Comparison of ENCODE assay signal across 24 cellular contexts in the genomic region with DNA sequence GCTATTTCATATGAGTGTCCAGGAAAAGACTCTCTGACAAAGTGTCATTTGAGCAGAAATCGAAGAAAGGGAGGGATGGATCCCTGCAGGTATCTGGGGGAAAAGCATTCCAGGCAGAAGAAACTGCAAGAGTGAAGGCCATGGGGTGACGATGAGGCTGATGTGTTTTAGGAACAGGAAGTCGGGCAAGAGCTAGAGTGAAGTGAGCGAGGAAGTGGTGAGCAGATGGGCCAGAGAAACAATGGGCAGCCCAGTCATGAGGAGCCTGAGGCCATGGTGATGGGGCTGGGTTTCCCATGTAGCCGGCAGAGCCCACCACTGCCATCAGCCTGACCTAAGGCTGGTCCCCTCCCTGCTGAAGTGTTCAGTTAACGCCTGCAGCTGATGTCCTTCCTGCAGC.
"Had no signal": no experiment of that assay in that cellular context is flagged by ENCODE, and none has a peak within 500 bp of the region (broad histone marks: within the 10 kb centered on the region; RNA-seq: fewer than 3 reads in every experiment).

No MANE protein-coding gene starts in this region.

- H3K4me3 ChIP-seq: dorsolateral prefrontal cortex, hepatocyte, left ventricle myocardium inferior, lower lobe of right lung, right atrium auricular region, sigmoid colon, skin epidermis, thoracic aorta, transverse colon had no signal

- DNase-seq: cortex of kidney; dorsolateral prefrontal cortex; effector CD8-positive, alpha-beta T cell; foreskin melanocyte; head of caudate nucleus; kidney; left cardiac atrium; left ventricle myocardium inferior; lower lobe of right lung; mesenchymal stem cell; midbrain; sigmoid colon; stimulated activated CD4-positive, alpha-beta T cell treated with anti-CD3 and anti-CD28 coated beads, Interleukin-2, amount 100 ng/mL, for 24 hours; stimulated activated CD4-positive, alpha-beta T cell treated with anti-CD3 and anti-CD28 coated beads, Interleukin-4, amount 100 ng/mL, for 4 hours; stimulated activated naive B cell treated with anti-CD40 and anti-IgM and Interleukin-4, amounts not matched to agents 10 μg/mL and 1 μg/mL and 100 μg/mL, for 72 hours; stimulated activated naive CD8-positive, alpha-beta T cell treated with anti-CD3 and anti-CD28 coated beads, Interleukin-15, amount 100 ng/mL, for 72 hours; substantia nigra; transverse colon had no signal

- FAIRE-seq: kidney had no signal

- H3K36me3 Mint-ChIP-seq: natural killer cell treated with Interleukin-12 subunit alpha and Interleukin-12 subunit beta and Interleukin-15 and Interleukin-18, amount 100 ng/mL, for 72 hours; stimulated activated naive B cell treated with anti-CD40 and anti-IgM and Interleukin-4, amounts not matched to agents 10 μg/mL and 1 μg/mL and 100 μg/mL, for 72 hours had no signal

- H3K9me3 ChIP-seq: left ventricle myocardium inferior, neutrophil, right atrium auricular region, sigmoid colon, thoracic aorta, transverse colon had no signal

- H3K27ac Mint-ChIP-seq: natural killer cell treated with Interleukin-12 subunit alpha and Interleukin-12 subunit beta and Interleukin-15 and Interleukin-18, amount 100 ng/mL, for 72 hours; stimulated activated naive B cell treated with anti-CD40 and anti-IgM and Interleukin-4, amounts not matched to agents 10 μg/mL and 1 μg/mL and 100 μg/mL, for 72 hours; stimulated activated naive CD8-positive, alpha-beta T cell treated with anti-CD3 and anti-CD28 coated beads, Interleukin-15, amount 100 ng/mL, for 72 hours had no signal

- H3K4me2 ChIP-seq: hepatocyte had no signal

- H3K36me3 ChIP-seq: left ventricle myocardium inferior, lower lobe of right lung, neutrophil, right atrium auricular region, sigmoid colon, thoracic aorta, transverse colon had no signal

- H3K4me1 ChIP-seq: left ventricle myocardium inferior, lower lobe of right lung, right atrium auricular region, sigmoid colon, transverse colon had no signal

- H3K27ac ChIP-seq: dorsolateral prefrontal cortex, hepatocyte, left ventricle myocardium inferior, lower lobe of right lung, neutrophil, right atrium auricular region, sigmoid colon, skin epidermis, thoracic aorta, transverse colon had no signal

- H2AFZ ChIP-seq: hepatocyte had no signal

- H3K4me3 Mint-ChIP-seq: natural killer cell treated with Interleukin-12 subunit alpha and Interleukin-12 subunit beta and Interleukin-15 and Interleukin-18, amount 100 ng/mL, for 72 hours; stimulated activated naive B cell treated with anti-CD40 and anti-IgM and Interleukin-4, amounts not matched to agents 10 μg/mL and 1 μg/mL and 100 μg/mL, for 72 hours; stimulated activated naive CD8-positive, alpha-beta T cell treated with anti-CD3 and anti-CD28 coated beads, Interleukin-15, amount 100 ng/mL, for 72 hours had no signal

- H3K27me3 ChIP-seq: hepatocyte, neutrophil, right atrium auricular region, sigmoid colon, transverse colon had no signal

- H3K4me1 Mint-ChIP-seq: stimulated activated naive B cell treated with anti-CD40 and anti-IgM and Interleukin-4, amounts not matched to agents 10 μg/mL and 1 μg/mL and 100 μg/mL, for 72 hours; stimulated activated naive CD8-positive, alpha-beta T cell treated with anti-CD3 and anti-CD28 coated beads, Interleukin-15, amount 100 ng/mL, for 72 hours had no signal

- ATAC-seq: left cardiac atrium; lower lobe of right lung; stimulated activated naive B cell treated with anti-CD40 and anti-IgM and Interleukin-4, amounts not matched to agents 10 μg/mL and 1 μg/mL and 100 μg/mL, for 72 hours; stimulated activated naive CD8-positive, alpha-beta T cell treated with anti-CD3 and anti-CD28 coated beads, Interleukin-15, amount 100 ng/mL, for 72 hours had no signal

- H3K79me2 ChIP-seq: hepatocyte had no signal

- H3K27me3 Mint-ChIP-seq: natural killer cell treated with Interleukin-12 subunit alpha and Interleukin-12 subunit beta and Interleukin-15 and Interleukin-18, amount 100 ng/mL, for 72 hours; stimulated activated naive B cell treated with anti-CD40 and anti-IgM and Interleukin-4, amounts not matched to agents 10 μg/mL and 1 μg/mL and 100 μg/mL, for 72 hours; stimulated activated naive CD8-positive, alpha-beta T cell treated with anti-CD3 and anti-CD28 coated beads, Interleukin-15, amount 100 ng/mL, for 72 hours had no signal
